In genomic region chr2:215831296-215831913, GRCh38 we compare ENCODE assay signal across 8 cellular contexts.
DNase-seq lines count a peak whose midpoint lies in the region; ATAC-seq, FAIRE-seq and TF ChIP-seq lines count a peak whose summit lies in the region.

No MANE protein-coding gene starts in this region.

- no peak for TF ChIP-seq RAD21 in HepG2 (CRISPR knock-in tag; IDR thresholded peaks at IDR 0.05)

- WGBS in HepG2 (ENCODE audit: low lambda C conversion rate): 27% methylated on average over 5 of the region's 5 CpGs
- WGBS in aorta, 2 donors: 5 to 18% methylated on average over 5 of the region's 5 CpGs

- H3K27me3 ChIP-seq in HepG2 (ENCODE audit: control insufficient read depth in 1 of 2, insufficient read depth in 2 of 2, low read length in 2 of 2) (no peaks in the 10 kb centered on the region), aorta (ENCODE audit: control insufficient read depth in 1 of 2, insufficient read depth in 2 of 2, low read length in 1 of 2) (no peaks in the 10 kb centered on the region)

- no peaks in the 10 kb centered on the region for H3K4me1 Mint-ChIP-seq in activated CD8-positive, alpha-beta T cell treated with anti-CD3 and anti-CD28 coated beads for 36 hours (ENCODE audit: low read depth)

- TF ChIP-seq CTCF in activated CD8-positive, alpha-beta T cell treated with anti-CD3 and anti-CD28 coated beads for 36 hours (IDR thresholded peaks at IDR 0.05): no peak
- TF ChIP-seq CTCF in HepG2 (CRISPR knock-in tag; IDR thresholded peaks at IDR 0.05): no peak

- ATAC-seq in GM21825 (IDR thresholded peaks at IDR 0.05; ENCODE audit: unreplicated experiment) (peak; percentile 69), HepG2 (peak; percentile 45), aorta (ENCODE audit: low FRiP score) (no peak), GM19324 (IDR thresholded peaks at IDR 0.05; ENCODE audit: low FRiP score, unreplicated experiment) (no peak)
- no peak for ATAC-seq in activated CD8-positive, alpha-beta T cell treated with anti-CD3 and anti-CD28 coated beads for 36 hours

- peak overlapping the region; percentile 51 for H3K4me2 ChIP-seq in HepG2 (ENCODE audit: low read depth, low read length)

- intact Hi-C loops in activated CD8-positive, alpha-beta T cell treated with anti-CD3 and anti-CD28 coated beads for 36 hours (cut with micrococcal nuclease): no loop called here
- intact Hi-C loops in HepG2 (cut with micrococcal nuclease; ENCODE audit: unreplicated experiment): loop anchor here (5.0 kb wide), 2 partner anchors 414 to 519 kb away; partner anchors contain the start of gene ATIC
- intact Hi-C loops in aorta (cut with DNase I): no loop called here

- no peaks in the 10 kb centered on the region for H3K9me3 Mint-ChIP-seq in activated CD8-positive, alpha-beta T cell treated with anti-CD3 and anti-CD28 coated beads for 36 hours

- peak in 1 of 2 experiments; percentile 46; a peak in 1 of 4 replicates for TF ChIP-seq EP300 in HepG2 (IDR thresholded peaks at IDR 0.05; ENCODE audit: low read depth in 2 of 2, low read length in 2 of 2)
- TF ChIP-seq EP300 in HepG2 (CRISPR knock-in tag; IDR thresholded peaks at IDR 0.05; ENCODE audit: borderline replicate concordance): no peak

- DNase-seq in Ammon's horn (ENCODE audit: low spot score) (peak; percentile 32), HepG2 (ENCODE audit: low spot score) (peak; percentile 71), D341Med (ENCODE audit: low spot score) (no peak), aorta (no peak)
- no peak for DNase-seq in activated CD8-positive, alpha-beta T cell treated with anti-CD3 and anti-CD28 coated beads for 36 hours
- DNase-seq in stimulated activated CD4-positive, alpha-beta T cell treated with anti-CD3 and anti-CD28 coated beads, Interleukin-4, amount 100 ng/mL, for 24 hours: no peak

- H3K9ac ChIP-seq in HepG2 (ENCODE audit: insufficient read depth, low read depth, low read length): peak overlapping the region; percentile 54

- in situ Hi-C loops in HepG2 (cut with HindIII; ENCODE audit: extremely low pct_ligation_motif_present, low pct_unique_long_range_greater_than_20kb): no loop called here

- BruUV-seq in HepG2 (replicated peaks; lab: Mats Ljungman, UMichigan): TSS peak; percentile 50

- H3K4me3 Mint-ChIP-seq in activated CD8-positive, alpha-beta T cell treated with anti-CD3 and anti-CD28 coated beads for 36 hours: no peak overlapping the region

- H2AFZ ChIP-seq in HepG2 (ENCODE audit: low read length): no peak overlapping the region

- H3K4me1 ChIP-seq in HepG2 (ENCODE audit: insufficient read depth, low read length) (peaks cover 98% of the 10 kb centered on the region), aorta (ENCODE audit: control insufficient read depth in 1 of 2, insufficient read depth in 2 of 2, low read length in 2 of 2) (peaks cover 6 to 14% of the 10 kb centered on the region in 2 donors)

- H3K36me3 Mint-ChIP-seq in activated CD8-positive, alpha-beta T cell treated with anti-CD3 and anti-CD28 coated beads for 36 hours (ENCODE audit: low read depth): no peaks in the 10 kb centered on the region

- H3K4me3 ChIP-seq in HepG2 (replicated peaks in 1 of 3; ENCODE audit: insufficient read depth in 1 of 3, low read depth in 2 of 3, low read length in 3 of 3) (peak overlapping the region in 1 of 3 experiments; percentile 29; a peak in 1 of 6 replicates), aorta (ENCODE audit: low read length in 2 of 2) (no peak overlapping the region)

- FAIRE-seq in HepG2 (lab: Jason Lieb, UNC): peak; percentile 18

- TF ChIP-seq POLR2A in HepG2 (IDR thresholded peaks at IDR 0.05; ENCODE audit: insufficient read depth in 1 of 2, low read depth in 2 of 2, low read length in 2 of 2): no peak

- H3K9me3 ChIP-seq in HepG2 (ENCODE audit: low read length) (no peaks in the 10 kb centered on the region), aorta (ENCODE audit: control insufficient read depth, low read length) (no peaks in the 10 kb centered on the region)

- no peaks in the 10 kb centered on the region for H3K79me2 ChIP-seq in HepG2 (ENCODE audit: insufficient read depth, low read length)

- H4K20me1 ChIP-seq in HepG2 (ENCODE audit: insufficient read depth, low read length): no peaks in the 10 kb centered on the region

- peak overlapping the region; percentile 25 for H3K27ac Mint-ChIP-seq in activated CD8-positive, alpha-beta T cell treated with anti-CD3 and anti-CD28 coated beads for 36 hours

- POLR2A ChIA-PET in activated CD8-positive, alpha-beta T cell treated with anti-CD3 and anti-CD28 coated beads for 36 hours (lab: Charles Lee): no interaction called here
- POLR2A ChIA-PET in HepG2 (lab: Yijun Ruan, JAX): no interaction called here

- H3K36me3 ChIP-seq in HepG2 (replicated peaks in 1 of 2; ENCODE audit: control insufficient read depth in 1 of 2, insufficient read depth in 2 of 2, low read length in 2 of 2) (no peaks in the 10 kb centered on the region), aorta (ENCODE audit: control insufficient read depth in 1 of 2, insufficient read depth in 2 of 2, low read length in 1 of 2) (no peaks in the 10 kb centered on the region)

- H3K27me3 Mint-ChIP-seq in activated CD8-positive, alpha-beta T cell treated with anti-CD3 and anti-CD28 coated beads for 36 hours: no peaks in the 10 kb centered on the region

- CTCF ChIA-PET in activated CD8-positive, alpha-beta T cell treated with anti-CD3 and anti-CD28 coated beads for 36 hours (lab: Charles Lee): no interaction called here
- CTCF ChIA-PET in HepG2 (lab: Yijun Ruan, JAX; ENCODE audit: low intra/inter-chr PET ratio, low total read pairs): no interaction called here

- peak overlapping the region; percentile 98 for H3K27ac ChIP-seq in HepG2 (ENCODE audit: extremely low read length, insufficient read depth, low read length)
- no peak overlapping the region for H3K27ac ChIP-seq in aorta (ENCODE audit: low read depth in 1 of 2, low read length in 2 of 2)

TF ChIP-seq in HepG2, 621 proteins besides CTCF, POLR2A, EP300 and RAD21 (continues in another document):
- TF ChIP-seq ZNF788 (CRISPR knock-in tag; IDR thresholded peaks at IDR 0.05; ENCODE audit: borderline replicate concordance) (0 out of 2 replicates have a peak, but pooled peaks have one; percentile 39), SAP130 (CRISPR knock-in tag; IDR thresholded peaks at IDR 0.05; ENCODE audit: low read depth) (peak; percentile 25; the same call in 1 of the 2 replicates), ZNF460 (CRISPR knock-in tag; IDR thresholded peaks at IDR 0.05; ENCODE audit: borderline replicate concordance) (no peak), ZNF574 (CRISPR knock-in tag; IDR thresholded peaks at IDR 0.05) (peak; percentile 11; the same call in 1 of the 2 replicates), NR2F2 (IDR thresholded peaks at IDR 0.05; ENCODE audit: borderline replicate concordance, low read depth) (no peak), HNF1B (CRISPR knock-in tag; IDR thresholded peaks at IDR 0.05) (peak; percentile 67; the same call in 1 of the 2 replicates), POLR2AphosphoS5 (IDR thresholded peaks at IDR 0.05; ENCODE audit: low read depth, low read length) (peak; percentile 39; the same call in 1 of the 2 replicates), MXI1 (IDR thresholded peaks at IDR 0.05; ENCODE audit: borderline replicate concordance, low read depth, low read length) (no peak), ZMYM3 (CRISPR knock-in tag; IDR thresholded peaks at IDR 0.05) (0 out of 2 replicates have a peak, but pooled peaks have one; percentile 9), FOXK1 (CRISPR knock-in tag; IDR thresholded peaks at IDR 0.05; ENCODE audit: borderline replicate concordance, low read depth) (no peak), ZNF432 (CRISPR knock-in tag; IDR thresholded peaks at IDR 0.05; ENCODE audit: borderline replicate concordance) (no peak), HDAC2 (CRISPR knock-in tag; IDR thresholded peaks at IDR 0.05) (peak; percentile 56; the same call in 1 of the 2 replicates), RFXAP (CRISPR knock-in tag; IDR thresholded peaks at IDR 0.05; ENCODE audit: borderline replicate concordance) (no peak), KDM5B (CRISPR knock-in tag; IDR thresholded peaks at IDR 0.05; ENCODE audit: borderline replicate concordance) (no peak), MBD4 (IDR thresholded peaks at IDR 0.05; ENCODE audit: borderline replicate concordance, low read length) (0 out of 2 replicates have a peak, but pooled peaks have one; percentile 73)

Comparison
In these comparisons a context has a peak if more than half of its experiments do, and no peak if none do; other contexts are left out.
1. DNase-seq: peak in Ammon's horn (single experiment) and HepG2 (single experiment); none in activated CD8-positive, alpha-beta T cell treated with anti-CD3 and anti-CD28 coated beads for 36 hours (single experiment), D341Med (single experiment), aorta (0 of 2) and stimulated activated CD4-positive, alpha-beta T cell treated with anti-CD3 and anti-CD28 coated beads, Interleukin-4, amount 100 ng/mL, for 24 hours (single experiment).
2. ATAC-seq: peak in GM21825 (single experiment) and HepG2 (single experiment); none in activated CD8-positive, alpha-beta T cell treated with anti-CD3 and anti-CD28 coated beads for 36 hours (single experiment), aorta (single experiment) and GM19324 (single experiment).